In the genomic region with DNA sequence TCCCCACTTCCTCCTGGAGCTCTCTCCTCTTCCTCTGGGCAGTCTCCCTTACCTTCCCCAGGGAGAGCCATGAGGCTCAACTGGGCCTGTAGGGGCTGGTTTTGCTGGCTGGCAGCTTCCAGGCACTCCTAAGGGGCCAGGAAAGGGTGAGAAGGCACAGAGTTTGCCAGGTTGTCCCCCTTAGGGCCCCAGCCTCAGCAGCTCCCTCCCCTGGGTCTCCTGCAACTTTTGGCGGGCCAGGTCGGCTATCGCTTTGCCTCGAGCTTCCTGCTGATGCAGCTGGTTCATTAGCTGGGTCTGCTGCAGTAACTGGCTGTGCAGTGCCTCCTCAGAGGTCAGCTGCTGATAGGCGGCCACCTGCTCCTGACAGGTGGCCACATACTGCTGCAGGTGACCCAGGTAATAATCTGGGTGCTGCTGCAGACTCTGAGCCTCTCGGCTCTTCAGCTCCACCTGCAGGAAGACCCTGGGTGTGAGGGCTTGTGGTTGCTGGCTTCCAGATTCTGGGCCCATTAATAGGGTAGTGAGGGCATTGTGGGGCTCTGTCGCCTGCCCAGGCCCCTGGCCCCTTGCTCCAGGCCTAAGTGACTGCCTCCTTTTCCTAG, we compare ENCODE assay signal across 11 cellular contexts. TPM values are rescaled to one million over a fixed set of nuclear protein-coding genes. Genes with fewer than 3 reads are reported as not detected.
A peak's percentile ranks its signal among the peaks of the same experiment; 100 is the strongest.
DNase-seq lines count a peak whose midpoint lies in the region; ATAC-seq and TF ChIP-seq lines count a peak whose summit lies in the region.
"Had no signal": no experiment of that assay in that cellular context is flagged by ENCODE, and none has a peak within 500 bp of the region (broad histone marks: within the 10 kb centered on the region; RNA-seq: fewer than 3 reads in every experiment).

No MANE protein-coding gene starts in this region.

- no peak overlapping the region for H3K4me3 ChIP-seq in LNCaP clone FGC (ENCODE audit: low read depth, low read length)

- no peaks in the 10 kb centered on the region for H3K9me3 Mint-ChIP-seq in activated naive CD4-positive, alpha-beta T cell treated with anti-CD3 and anti-CD28 coated beads, Interleukin-2, amount 10 ng/mL, durations not matched to agents 7 days and 5 days
- no peaks in the 10 kb centered on the region for H3K9me3 Mint-ChIP-seq in osteocyte (ENCODE audit: unreplicated experiment)
- H3K9me3 Mint-ChIP-seq: CD4-positive, alpha-beta T cell; natural killer cell treated with Interleukin-12 subunit alpha and Interleukin-12 subunit beta and Interleukin-15 and Interleukin-18, amount 100 ng/mL, for 72 hours had no signal

- no peak overlapping the region for H3K4me3 Mint-ChIP-seq in activated naive CD4-positive, alpha-beta T cell treated with anti-CD3 and anti-CD28 coated beads, Interleukin-2, amount 10 ng/mL, durations not matched to agents 7 days and 5 days
- H3K4me3 Mint-ChIP-seq in osteocyte (ENCODE audit: unreplicated experiment) = no peak overlapping the region
- H3K4me3 Mint-ChIP-seq: CD4-positive, alpha-beta T cell; natural killer cell treated with Interleukin-12 subunit alpha and Interleukin-12 subunit beta and Interleukin-15 and Interleukin-18, amount 100 ng/mL, for 72 hours had no signal

- no peaks in the 10 kb centered on the region for H3K36me3 Mint-ChIP-seq in activated naive CD4-positive, alpha-beta T cell treated with anti-CD3 and anti-CD28 coated beads, Interleukin-2, amount 10 ng/mL, durations not matched to agents 7 days and 5 days
- peaks cover 5% of the 10 kb centered on the region for H3K36me3 Mint-ChIP-seq in osteocyte (ENCODE audit: unreplicated experiment)
- H3K36me3 Mint-ChIP-seq: natural killer cell treated with Interleukin-12 subunit alpha and Interleukin-12 subunit beta and Interleukin-15 and Interleukin-18, amount 100 ng/mL, for 72 hours had no signal

- H3K27me3 Mint-ChIP-seq in activated naive CD4-positive, alpha-beta T cell treated with anti-CD3 and anti-CD28 coated beads, Interleukin-2, amount 10 ng/mL, durations not matched to agents 7 days and 5 days = no peaks in the 10 kb centered on the region
- H3K27me3 Mint-ChIP-seq in osteocyte (ENCODE audit: unreplicated experiment) = peaks cover 3% of the 10 kb centered on the region
- H3K27me3 Mint-ChIP-seq: natural killer cell treated with Interleukin-12 subunit alpha and Interleukin-12 subunit beta and Interleukin-15 and Interleukin-18, amount 100 ng/mL, for 72 hours had no signal

- no peaks in the 10 kb centered on the region for H3K4me1 Mint-ChIP-seq in activated naive CD4-positive, alpha-beta T cell treated with anti-CD3 and anti-CD28 coated beads, Interleukin-2, amount 10 ng/mL, durations not matched to agents 7 days and 5 days
- H3K4me1 Mint-ChIP-seq in osteocyte (ENCODE audit: unreplicated experiment) = no peaks in the 10 kb centered on the region

- peak; percentile 52 for DNase-seq in activated naive CD4-positive, alpha-beta T cell treated with anti-CD3 and anti-CD28 coated beads, Interleukin-2, amount 10 ng/mL, durations not matched to agents 7 days and 5 days
- no peak for DNase-seq in activated naive CD4-positive, alpha-beta T cell treated with Interleukin-2 at 50 U/mL for 16 hours
- DNase-seq in LNCaP clone FGC (ENCODE audit: low read depth) = no peak
- peak; percentile 3 to 8 for DNase-seq in activated CD4-positive, alpha-beta T cell treated with anti-CD3 and anti-CD28 coated beads, Interleukin-2, amount 50 U/mL, for 48 hours
- no peak for DNase-seq in osteocyte (ENCODE audit: extremely low spot score, unreplicated experiment)
- DNase-seq in NCI-H226 = no peak
- DNase-seq: hippocampal formation had no signal

- ATAC-seq in HG02642 (IDR thresholded peaks at IDR 0.05; ENCODE audit: poor library complexity, unreplicated experiment) (no peak), HG03280 (IDR thresholded peaks at IDR 0.05; ENCODE audit: unreplicated experiment) (no peak)
- ATAC-seq: natural killer cell treated with Interleukin-12 subunit alpha and Interleukin-12 subunit beta and Interleukin-15 and Interleukin-18, amount 100 ng/mL, for 72 hours had no signal

- peak; percentile 12; the same call in 1 of the 2 replicates for TF ChIP-seq CTCF in LNCaP clone FGC (IDR thresholded peaks at IDR 0.05; ENCODE audit: control insufficient read depth, extremely low read depth, insufficient read depth)
- TF ChIP-seq CTCF in osteocyte (IDR thresholded peaks at IDR 0.05) = peak; percentile 18

- H3K27ac Mint-ChIP-seq in activated naive CD4-positive, alpha-beta T cell treated with anti-CD3 and anti-CD28 coated beads, Interleukin-2, amount 10 ng/mL, durations not matched to agents 7 days and 5 days = no peak overlapping the region
- no peak overlapping the region for H3K27ac Mint-ChIP-seq in osteocyte (ENCODE audit: unreplicated experiment)
- H3K27ac Mint-ChIP-seq: CD4-positive, alpha-beta T cell; natural killer cell treated with Interleukin-12 subunit alpha and Interleukin-12 subunit beta and Interleukin-15 and Interleukin-18, amount 100 ng/mL, for 72 hours had no signal

- CTCF ChIA-PET in activated naive CD4-positive, alpha-beta T cell treated with anti-CD3 and anti-CD28 coated beads, Interleukin-2, amount 10 ng/mL, durations not matched to agents 7 days and 5 days (lab: Charles Lee) = no interaction called here

RNA-seq across cellular contexts. Expression of a gene that starts 29.7 kb away (rescaled TPM):
- total RNA-seq in osteocyte = not detected in 2 replicates
- total RNA-seq: CD4-positive, alpha-beta T cell; natural killer cell treated with Interleukin-12 subunit alpha and Interleukin-12 subunit beta and Interleukin-15 and Interleukin-18, amount 100 ng/mL, for 72 hours had no signal

RNA-seq across cellular contexts. Expression of a gene that starts 38.4 kb away (rescaled TPM):
- not detected in 2 replicates for total RNA-seq in osteocyte
- total RNA-seq: CD4-positive, alpha-beta T cell; natural killer cell treated with Interleukin-12 subunit alpha and Interleukin-12 subunit beta and Interleukin-15 and Interleukin-18, amount 100 ng/mL, for 72 hours had no signal

RNA-seq across cellular contexts. Expression of a gene that starts 49.3 kb away (rescaled TPM):
- total RNA-seq in osteocyte = 15.8 and 16.0 TPM in 2 replicates

Comparison
In these comparisons a context has a peak if more than half of its experiments do, and no peak if none do; other contexts are left out.
1. DNase-seq: peak in activated naive CD4-positive, alpha-beta T cell treated with anti-CD3 and anti-CD28 coated beads, Interleukin-2, amount 10 ng/mL, durations not matched to agents 7 days and 5 days (single experiment) and activated CD4-positive, alpha-beta T cell treated with anti-CD3 and anti-CD28 coated beads, Interleukin-2, amount 50 U/mL, for 48 hours (2 of 2); none in activated naive CD4-positive, alpha-beta T cell treated with Interleukin-2 at 50 U/mL for 16 hours (single experiment), LNCaP clone FGC (single experiment), osteocyte (single experiment) and NCI-H226 (single experiment).